Comparison of ENCODE assay signal across 8 cellular contexts in the genomic region with DNA sequence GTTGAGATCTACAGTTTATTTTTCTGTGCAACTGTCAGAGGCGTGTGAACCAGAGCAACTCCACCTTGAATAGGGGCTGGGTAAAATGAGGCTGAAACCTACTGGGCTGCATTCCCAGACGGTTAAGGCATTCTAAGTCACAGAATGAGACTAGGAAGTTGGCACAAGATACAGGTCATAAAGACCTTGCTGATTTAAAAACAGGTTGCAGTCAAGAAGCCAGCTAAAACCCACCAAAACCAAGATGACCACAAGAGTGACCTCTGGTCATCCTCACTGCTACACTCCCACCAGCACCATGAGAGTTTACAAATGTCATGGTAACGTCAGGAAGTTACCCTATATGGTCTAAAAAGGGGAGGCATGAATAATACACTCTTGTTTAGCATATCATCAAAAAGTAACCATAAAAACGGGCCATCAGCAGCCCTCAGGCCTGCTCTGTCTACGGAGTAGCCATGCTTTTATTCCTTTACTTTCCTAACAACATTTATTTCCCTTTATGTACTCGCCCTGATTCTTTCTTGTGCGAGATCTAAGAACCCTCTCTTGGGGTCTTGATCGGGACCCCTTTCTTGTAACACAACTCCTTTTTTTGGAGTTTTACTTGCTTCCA. TPM values are rescaled to one million over a fixed set of nuclear protein-coding genes. Genes with fewer than 3 reads are reported as not detected.
DNase-seq lines count a peak whose midpoint lies in the region; ATAC-seq and TF ChIP-seq lines count a peak whose summit lies in the region.
"Not testable (repeated sequence)": the region's sequence is repeated elsewhere in the genome, so short reads cannot be mapped to it uniquely, and the experiment has no call there.

No MANE protein-coding gene starts in this region.

- H3K27ac ChIP-seq in ACC112 (ENCODE audit: low read depth, low read length) = not testable (repeated sequence)
- peak overlapping the region; percentile 27 for H3K27ac ChIP-seq in hepatocyte
- H3K27ac ChIP-seq in naive thymus-derived CD4-positive, alpha-beta T cell (ENCODE audit: low read depth, low read length) = peak overlapping the region; percentile 66

- POLR2A ChIA-PET in naive thymus-derived CD4-positive, alpha-beta T cell (lab: Charles Lee) = interaction anchor here (0.7 to 1.7 kb wide), 5 partner anchors 11 to 52 kb away, joined by 3 to 5 read pairs (median 3); partner anchors contain the start of gene CDCA4

- peak; percentile 28 for DNase-seq in HFFc6
- DNase-seq in T-helper 17 cell; adipocyte (ENCODE audit: low read depth); hepatocyte (ENCODE audit: low spot score); naive thymus-derived CD4-positive, alpha-beta T cell; stimulated activated effector memory CD8-positive, alpha-beta T cell treated with anti-CD3 and anti-CD28 coated beads, Interleukin-12 subunit alpha, Interleukin-12 subunit beta, amount 100 ng/mL, for 72 hours (ENCODE audit: low spot score in 2 of 2): not testable (repeated sequence)

- H3K4me3 ChIP-seq in ACC112 (ENCODE audit: low read depth, low read length) = peak overlapping the region; percentile 67; the same call in 1 of the 2 replicates
- H3K4me3 ChIP-seq in adipocyte (ENCODE audit: low read length) = peak overlapping the region; percentile 86
- H3K4me3 ChIP-seq in endocrine pancreas (ENCODE audit: control insufficient read depth, insufficient read depth, low read length) = peak overlapping the region; percentile 67
- not testable (repeated sequence) for H3K4me3 ChIP-seq in hepatocyte
- H3K4me3 ChIP-seq in naive thymus-derived CD4-positive, alpha-beta T cell (ENCODE audit: low read length) = peak overlapping the region; percentile 50

- H3K9me3 ChIP-seq in T-helper 17 cell (ENCODE audit: control insufficient read depth, low read length, poor library complexity, severe bottlenecking); adipocyte (ENCODE audit: control insufficient read depth, low read length); endocrine pancreas (ENCODE audit: control insufficient read depth, low read length); hepatocyte (ENCODE audit: low read depth); naive thymus-derived CD4-positive, alpha-beta T cell (ENCODE audit: control insufficient read depth in 2 of 3, low read length in 3 of 3): not testable (repeated sequence)

- H3K4me3 Mint-ChIP-seq in HFFc6 = not testable (repeated sequence)
- H3K4me3 Mint-ChIP-seq in T-helper 17 cell = peak overlapping the region; percentile 31
- peak overlapping the region in 9 of 10 donors; percentile 79 to 98 (median 95) for H3K4me3 Mint-ChIP-seq in naive thymus-derived CD4-positive, alpha-beta T cell
- peak overlapping the region; percentile 76 for H3K4me3 Mint-ChIP-seq in stimulated activated effector memory CD8-positive, alpha-beta T cell treated with anti-CD3 and anti-CD28 coated beads, Interleukin-12 subunit alpha, Interleukin-12 subunit beta, amount 100 ng/mL, for 72 hours

- not testable (repeated sequence) for H3K27me3 Mint-ChIP-seq in HFFc6 (ENCODE audit: insufficient read depth); T-helper 17 cell; naive thymus-derived CD4-positive, alpha-beta T cell

- not testable (repeated sequence) for H4K20me1 ChIP-seq in hepatocyte (ENCODE audit: insufficient read depth, poor library complexity, severe bottlenecking)

- TF ChIP-seq CTCF in HFFc6 (IDR thresholded peaks at IDR 0.05); hepatocyte (IDR thresholded peaks at IDR 0.05; ENCODE audit: poor library complexity): not testable (repeated sequence)

- not testable (repeated sequence) for H3K27ac Mint-ChIP-seq in HFFc6; stimulated activated effector memory CD8-positive, alpha-beta T cell treated with anti-CD3 and anti-CD28 coated beads, Interleukin-12 subunit alpha, Interleukin-12 subunit beta, amount 100 ng/mL, for 72 hours
- H3K27ac Mint-ChIP-seq in T-helper 17 cell = peak overlapping the region; percentile 94
- peak overlapping the region in 6 of 9 donors; percentile 82 to 99 (median 94) for H3K27ac Mint-ChIP-seq in naive thymus-derived CD4-positive, alpha-beta T cell

- H3K36me3 Mint-ChIP-seq in HFFc6 (ENCODE audit: low read depth); T-helper 17 cell (ENCODE audit: low read depth); naive thymus-derived CD4-positive, alpha-beta T cell; stimulated activated effector memory CD8-positive, alpha-beta T cell treated with anti-CD3 and anti-CD28 coated beads, Interleukin-12 subunit alpha, Interleukin-12 subunit beta, amount 100 ng/mL, for 72 hours: not testable (repeated sequence)

- H3K4me1 Mint-ChIP-seq in HFFc6 (ENCODE audit: low read depth) = peaks cover 20% of the 10 kb centered on the region
- not testable (repeated sequence) for H3K4me1 Mint-ChIP-seq in T-helper 17 cell
- H3K4me1 Mint-ChIP-seq in naive thymus-derived CD4-positive, alpha-beta T cell = peaks cover 10 to 31% (median 23%) of the 10 kb centered on the region in 7 donors
- peaks cover 18% of the 10 kb centered on the region for H3K4me1 Mint-ChIP-seq in stimulated activated effector memory CD8-positive, alpha-beta T cell treated with anti-CD3 and anti-CD28 coated beads, Interleukin-12 subunit alpha, Interleukin-12 subunit beta, amount 100 ng/mL, for 72 hours

- not testable (repeated sequence) for H3K9me2 ChIP-seq in hepatocyte (replicated peaks; ENCODE audit: insufficient read depth)

- not testable (repeated sequence) for H3K4me1 ChIP-seq in ACC112 (ENCODE audit: control insufficient read depth, insufficient read depth, low read length, unreplicated experiment); adipocyte (ENCODE audit: control insufficient read depth, insufficient read depth, low read length); endocrine pancreas (ENCODE audit: control insufficient read depth, insufficient read depth, low read length); hepatocyte (ENCODE audit: insufficient read depth); naive thymus-derived CD4-positive, alpha-beta T cell (ENCODE audit: control insufficient read depth in 2 of 2, insufficient read depth in 2 of 2, low read length in 2 of 2)

- 83% methylated on average over 8 of the region's 8 CpGs for WGBS in hepatocyte (ENCODE audit: low lambda C conversion rate, missing lambda C conversion rate)

- H3K9me3 Mint-ChIP-seq in HFFc6; naive thymus-derived CD4-positive, alpha-beta T cell; stimulated activated effector memory CD8-positive, alpha-beta T cell treated with anti-CD3 and anti-CD28 coated beads, Interleukin-12 subunit alpha, Interleukin-12 subunit beta, amount 100 ng/mL, for 72 hours: not testable (repeated sequence)

- H3K36me3 ChIP-seq in ACC112 (ENCODE audit: insufficient read depth, low read length); adipocyte (ENCODE audit: control insufficient read depth, insufficient read depth, low read length, severe bottlenecking); endocrine pancreas (ENCODE audit: control insufficient read depth, insufficient read depth, low read length); hepatocyte (replicated peaks; ENCODE audit: insufficient read depth, low read depth); naive thymus-derived CD4-positive, alpha-beta T cell (ENCODE audit: control insufficient read depth in 2 of 3, insufficient read depth in 3 of 3, low read length in 3 of 3): not testable (repeated sequence)

- CTCF ChIA-PET in naive thymus-derived CD4-positive, alpha-beta T cell (lab: Charles Lee) = interaction anchor here (1.1 to 1.5 kb wide), 2 partner anchors 48 to 58 kb away, joined by 4 read pairs; no protein-coding TSS in a partner anchor

- not testable (repeated sequence) for H2AFZ ChIP-seq in ACC112 (ENCODE audit: low read length, unreplicated experiment)
- peak overlapping the region; percentile 63 for H2AFZ ChIP-seq in hepatocyte

- not testable (repeated sequence) for H3K9ac ChIP-seq in adipocyte (ENCODE audit: low read length); endocrine pancreas (ENCODE audit: control insufficient read depth, insufficient read depth, low read length)

- H3K27me3 ChIP-seq in ACC112 (ENCODE audit: insufficient read depth, low read length); adipocyte (replicated peaks; ENCODE audit: control insufficient read depth, insufficient read depth, low read length); endocrine pancreas (ENCODE audit: control insufficient read depth, insufficient read depth, low read length); hepatocyte; naive thymus-derived CD4-positive, alpha-beta T cell (ENCODE audit: control insufficient read depth in 2 of 2, insufficient read depth in 2 of 2, low read length in 2 of 2): not testable (repeated sequence)

- not testable (repeated sequence) for ATAC-seq in T-helper 17 cell; naive thymus-derived CD4-positive, alpha-beta T cell; stimulated activated effector memory CD8-positive, alpha-beta T cell treated with anti-CD3 and anti-CD28 coated beads, Interleukin-12 subunit alpha, Interleukin-12 subunit beta, amount 100 ng/mL, for 72 hours

- not testable (repeated sequence) for H3K79me2 ChIP-seq in ACC112 (ENCODE audit: control insufficient read depth, insufficient read depth, low read length, unreplicated experiment); hepatocyte

- peak overlapping the region; percentile 70 for H3K4me2 ChIP-seq in hepatocyte

- intact Hi-C loops in naive thymus-derived CD4-positive, alpha-beta T cell (cut with micrococcal nuclease) = loop anchor here in 1 of 2 donors (1.0 kb wide), 1 partner anchor 11 kb away; the partner anchor contains the start of gene CDCA4

RNA-seq across cellular contexts. Expression of gene CDCA4, which starts 11.6 kb away (rescaled TPM):
- total RNA-seq in HFFc6 (2021; fragmentation: NEBNext Ultra II Directional; extraction: Animal tissue kit (Norgen Biotek cat#: 25700)) = 10 to 100 TPM; 11.6 to 20.3 (median 18.4) TPM
- total RNA-seq in T-helper 17 cell (10 to 100 TPM; 16.1 to 18.4 TPM), hepatocyte (13.6 and 15.7 TPM in 2 replicates)
- polyA plus RNA-seq in hepatocyte = 15.0 and 17.1 TPM in 2 replicates
- 10 to 100 TPM; 12.7 to 47.8 (median 14.0) TPM for total RNA-seq in naive thymus-derived CD4-positive, alpha-beta T cell
- polyA plus RNA-seq in naive thymus-derived CD4-positive, alpha-beta T cell = 10 to 100 TPM in 1 of 2 donors, 1 to 10 TPM in 1; 8.0 to 12.1 TPM

RNA-seq across cellular contexts. Expression of gene GPR132, which starts 32.7 kb away (rescaled TPM):
- total RNA-seq in HFFc6 (2021; fragmentation: NEBNext Ultra II Directional; extraction: Animal tissue kit (Norgen Biotek cat#: 25700)) = under 1 TPM in 2 of 6 experiments, not detected in 4; 0.05 to 0.14 TPM
- 10 to 100 TPM; 43.4 to 47.1 TPM for total RNA-seq in T-helper 17 cell
- 0.24 and 0.83 TPM in 2 replicates for total RNA-seq in hepatocyte
- 0.23 and 0.41 TPM in 2 replicates for polyA plus RNA-seq in hepatocyte
- 10 to 100 TPM; 37.8 to 58.7 (median 45.2) TPM for total RNA-seq in naive thymus-derived CD4-positive, alpha-beta T cell
- 10 to 100 TPM in 1 of 2 donors, 1 to 10 TPM in 1; 9.3 to 40.2 TPM for polyA plus RNA-seq in naive thymus-derived CD4-positive, alpha-beta T cell

RNA-seq across cellular contexts. Expression of gene CLBA1, which starts 46.9 kb away (rescaled TPM):
- total RNA-seq in HFFc6 (2021; fragmentation: NEBNext Ultra II Directional; extraction: Animal tissue kit (Norgen Biotek cat#: 25700)) = 10 to 100 TPM in 2 of 6 experiments, 1 to 10 TPM in 4; 5.9 to 12.3 (median 7.9) TPM
- total RNA-seq in T-helper 17 cell = 1 to 10 TPM; 1.6 to 4.4 TPM
- total RNA-seq in hepatocyte = 4.5 and 6.4 TPM in 2 replicates
- polyA plus RNA-seq in hepatocyte = 5.1 and 9.3 TPM in 2 replicates
- 1 to 10 TPM in 4 of 5 experiments, under 1 TPM in 1; 0.51 to 2.1 (median 1.3) TPM for total RNA-seq in naive thymus-derived CD4-positive, alpha-beta T cell
- polyA plus RNA-seq in naive thymus-derived CD4-positive, alpha-beta T cell = under 1 TPM; 0.26 to 0.72 TPM

RNA-seq across cellular contexts. Expression of gene AHNAK2, which starts 54.4 kb away (rescaled TPM):
- 10 to 100 TPM; 50.2 to 76.2 (median 73.7) TPM for total RNA-seq in HFFc6 (2021; fragmentation: NEBNext Ultra II Directional; extraction: Animal tissue kit (Norgen Biotek cat#: 25700))
- not detected for total RNA-seq in T-helper 17 cell
- total RNA-seq in hepatocyte = 4.6 and 5.9 TPM in 2 replicates
- polyA plus RNA-seq in hepatocyte = 1.8 and 2.4 TPM in 2 replicates
- under 1 TPM in 1 of 5 experiments, not detected in 4; 0.02 TPM for total RNA-seq in naive thymus-derived CD4-positive, alpha-beta T cell
- not detected for polyA plus RNA-seq in naive thymus-derived CD4-positive, alpha-beta T cell

Comparison
In these comparisons a context has a peak if more than half of its experiments do, and no peak if none do; other contexts are left out.
1. RNA of gene GPR132, which starts 32.7 kb away (total RNA-seq): 43.4 to 47.1 TPM in T-helper 17 cell and 37.8 to 58.7 TPM in naive thymus-derived CD4-positive, alpha-beta T cell; 0.24 to 0.83 TPM in hepatocyte and 0.05 to 0.14 TPM in HFFc6; every median in the first group is over 10 times any median in the second.